Comparison of ENCODE assay signal across 24 cellular contexts in the genomic region with DNA sequence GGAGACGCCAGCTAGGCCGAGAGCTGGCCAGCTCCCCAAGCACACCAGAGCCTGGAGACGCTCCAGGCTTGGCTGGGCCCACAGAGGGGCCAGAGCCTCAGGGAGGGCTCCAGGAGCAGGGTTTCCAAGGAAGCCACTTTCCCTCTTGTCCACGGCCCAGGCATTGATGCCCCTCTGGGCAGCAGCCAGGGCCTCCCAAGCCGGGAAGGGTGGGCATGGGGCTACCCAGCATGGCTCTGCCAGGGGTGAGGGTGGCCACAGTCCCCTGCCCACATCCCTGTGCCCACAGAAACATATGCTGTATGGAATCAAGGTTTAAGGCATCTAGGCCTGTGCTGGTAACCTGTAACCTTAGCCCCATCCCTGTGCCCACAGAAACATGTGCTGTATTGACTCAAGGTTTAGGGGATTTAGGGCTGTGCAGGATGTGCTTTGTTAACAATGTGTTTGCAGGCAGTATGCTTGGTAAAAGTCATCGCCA. TPM values are rescaled to one million over a fixed set of nuclear protein-coding genes. Genes with fewer than 3 reads are reported as not detected.
DNase-seq lines count a peak whose midpoint lies in the region; ATAC-seq and TF ChIP-seq lines count a peak whose summit lies in the region.
"Had no signal": no experiment of that assay in that cellular context is flagged by ENCODE, and none has a peak within 500 bp of the region (broad histone marks: within the 10 kb centered on the region; RNA-seq: fewer than 3 reads in every experiment).

No MANE protein-coding gene starts in this region.

- H3K27me3 ChIP-seq in CD4-positive, CD25-positive, alpha-beta regulatory T cell (ENCODE audit: control insufficient read depth, insufficient read depth, low read length): no peaks in the 10 kb centered on the region
- H3K27me3 ChIP-seq: foreskin keratinocyte, ovary had no signal

- no peak for DNase-seq in CD4-positive, CD25-positive, alpha-beta regulatory T cell
- peak; percentile 0 for DNase-seq in GM12865 (ENCODE audit: low read depth)
- DNase-seq in central memory CD8-positive, alpha-beta T cell (ENCODE audit: low spot score in 2 of 2): no peak
- DNase-seq in mesothelial cell of epicardium (ENCODE audit: low spot score in 2 of 2, unreplicated experiment in 2 of 2): no peak
- no peak for DNase-seq in NCI-H1930 (lab: John Stamatoyannopoulos, UW)
- DNase-seq in cerebellar nuclear complex (lab: John Stamatoyannopoulos, UW): no peak
- DNase-seq: AML-193; COR-L47; foreskin keratinocyte; Karpas-422; NCI-H1092 treated with DMSO at 0.1 percent for 48 hours; NCI-H2107; NCI-H510A treated with DMSO at 0.1 percent for 48 hours; stimulated activated naive CD4-positive, alpha-beta T cell treated with Interleukin-2 at 50 U/mL for 16 hours; T-helper 9 cell; transverse colon had no signal

- TF ChIP-seq CTCF in GM12865 (IDR thresholded peaks at IDR 0.05; ENCODE audit: insufficient read depth, low read depth, low read length, missing control alignments) (no peak), mesothelial cell of epicardium (IDR thresholded peaks at IDR 0.05; ENCODE audit: unreplicated experiment) (no peak)

- H3K27me3 Mint-ChIP-seq in CD4-positive, CD25-positive, alpha-beta regulatory T cell: no peaks in the 10 kb centered on the region
- no peaks in the 10 kb centered on the region for H3K27me3 Mint-ChIP-seq in central memory CD8-positive, alpha-beta T cell
- H3K27me3 Mint-ChIP-seq in mesothelial cell of epicardium (ENCODE audit: low read depth): no peaks in the 10 kb centered on the region
- H3K27me3 Mint-ChIP-seq in activated T-helper 17 cell treated with anti-CD3 and anti-CD28 coated beads, Interleukin-2, amount 50 U/mL, for 72 hours: no peaks in the 10 kb centered on the region

- no peaks in the 10 kb centered on the region for H3K36me3 Mint-ChIP-seq in CD4-positive, CD25-positive, alpha-beta regulatory T cell
- H3K36me3 Mint-ChIP-seq in central memory CD8-positive, alpha-beta T cell (ENCODE audit: insufficient read depth): peaks cover 10% of the 10 kb centered on the region
- no peaks in the 10 kb centered on the region for H3K36me3 Mint-ChIP-seq in mesothelial cell of epicardium
- H3K36me3 Mint-ChIP-seq in activated T-helper 17 cell treated with anti-CD3 and anti-CD28 coated beads, Interleukin-2, amount 50 U/mL, for 72 hours (ENCODE audit: low read depth): peaks cover 19% of the 10 kb centered on the region

- no peaks in the 10 kb centered on the region for H3K36me3 ChIP-seq in CD4-positive, CD25-positive, alpha-beta regulatory T cell (ENCODE audit: control insufficient read depth, insufficient read depth, low read length)
- H3K36me3 ChIP-seq: ovary, transverse colon had no signal

- H3K27ac ChIP-seq in CD4-positive, CD25-positive, alpha-beta regulatory T cell (ENCODE audit: insufficient read depth, low read length, poor library complexity, severe bottlenecking): no peak overlapping the region
- H3K27ac ChIP-seq: epithelial cell of prostate, foreskin keratinocyte, transverse colon had no signal

- peak overlapping the region in 3 of 4 donors; percentile 27 to 68 (median 57) for H3K4me3 Mint-ChIP-seq in CD4-positive, CD25-positive, alpha-beta regulatory T cell
- H3K4me3 Mint-ChIP-seq in central memory CD8-positive, alpha-beta T cell: peak overlapping the region; percentile 52
- H3K4me3 Mint-ChIP-seq in mesothelial cell of epicardium: peak overlapping the region; percentile 17
- no peak overlapping the region for H3K4me3 Mint-ChIP-seq in activated T-helper 17 cell treated with anti-CD3 and anti-CD28 coated beads, Interleukin-2, amount 50 U/mL, for 72 hours

- peaks cover 15% of the 10 kb centered on the region for H3K4me1 ChIP-seq in CD4-positive, CD25-positive, alpha-beta regulatory T cell (ENCODE audit: control insufficient read depth, insufficient read depth, low read length, poor library complexity, severe bottlenecking)
- H3K4me1 ChIP-seq: foreskin keratinocyte had no signal

- H3K9me3 Mint-ChIP-seq in CD4-positive, CD25-positive, alpha-beta regulatory T cell: no peaks in the 10 kb centered on the region
- H3K9me3 Mint-ChIP-seq in central memory CD8-positive, alpha-beta T cell: no peaks in the 10 kb centered on the region
- H3K9me3 Mint-ChIP-seq in mesothelial cell of epicardium: no peaks in the 10 kb centered on the region
- no peaks in the 10 kb centered on the region for H3K9me3 Mint-ChIP-seq in activated T-helper 17 cell treated with anti-CD3 and anti-CD28 coated beads, Interleukin-2, amount 50 U/mL, for 72 hours

- no peak for ATAC-seq in CD4-positive, CD25-positive, alpha-beta regulatory T cell (ENCODE audit: low read depth in 2 of 2)
- no peak for ATAC-seq in central memory CD8-positive, alpha-beta T cell (replicated peaks; ENCODE audit: extremely low read depth, poor library complexity, severe bottlenecking)
- no peak for ATAC-seq in activated T-helper 17 cell treated with anti-CD3 and anti-CD28 coated beads, Interleukin-2, amount 50 U/mL, for 72 hours (replicated peaks)
- ATAC-seq: activated CD4-positive, CD25-positive, alpha-beta regulatory T cell treated with anti-CD3 and anti-CD28 coated beads, Interleukin-2, amount 50 U/mL, for 24 hours; foreskin keratinocyte had no signal

- H3K4me3 ChIP-seq in CD4-positive, CD25-positive, alpha-beta regulatory T cell (ENCODE audit: low read depth, low read length): no peak overlapping the region
- H3K4me3 ChIP-seq in GM12865 (ENCODE audit: low read depth, low read length): no peak overlapping the region
- H3K4me3 ChIP-seq: lung, ovary, transverse colon had no signal

- peaks cover 0 to 12% (median 5%) of the 10 kb centered on the region in 4 donors for H3K4me1 Mint-ChIP-seq in CD4-positive, CD25-positive, alpha-beta regulatory T cell
- H3K4me1 Mint-ChIP-seq in central memory CD8-positive, alpha-beta T cell: no peaks in the 10 kb centered on the region
- peaks cover 14% of the 10 kb centered on the region for H3K4me1 Mint-ChIP-seq in mesothelial cell of epicardium
- H3K4me1 Mint-ChIP-seq in activated T-helper 17 cell treated with anti-CD3 and anti-CD28 coated beads, Interleukin-2, amount 50 U/mL, for 72 hours: peaks cover 6% of the 10 kb centered on the region

- no peaks in the 10 kb centered on the region for H3K9me3 ChIP-seq in CD4-positive, CD25-positive, alpha-beta regulatory T cell (ENCODE audit: control insufficient read depth in 2 of 2, low read length in 2 of 2)
- H3K9me3 ChIP-seq: ovary, transverse colon had no signal

- H3K27ac Mint-ChIP-seq in CD4-positive, CD25-positive, alpha-beta regulatory T cell: no peak overlapping the region
- H3K27ac Mint-ChIP-seq in central memory CD8-positive, alpha-beta T cell (ENCODE audit: low read depth): no peak overlapping the region
- H3K27ac Mint-ChIP-seq in mesothelial cell of epicardium: peak overlapping the region; percentile 89
- H3K27ac Mint-ChIP-seq in activated T-helper 17 cell treated with anti-CD3 and anti-CD28 coated beads, Interleukin-2, amount 50 U/mL, for 72 hours: no peak overlapping the region

RNA-seq across cellular contexts. Expression of gene DPP7, which starts 1.5 kb away (rescaled TPM):
- 343 TPM for total RNA-seq in CD4-positive, CD25-positive, alpha-beta regulatory T cell
- 100 to 1,000 TPM; 119 to 164 (median 153) TPM for polyA plus RNA-seq in CD4-positive, CD25-positive, alpha-beta regulatory T cell
- 149 to 159 TPM (median 157 TPM) in 3 replicates for total RNA-seq in mesothelial cell of epicardium
- 100 to 1,000 TPM; 219 to 255 TPM for total RNA-seq in activated T-helper 17 cell treated with anti-CD3 and anti-CD28 coated beads, Interleukin-2, amount 50 U/mL, for 72 hours

RNA-seq across cellular contexts. Expression of gene GRIN1, which starts 22.9 kb away (rescaled TPM):
- not detected for total RNA-seq in CD4-positive, CD25-positive, alpha-beta regulatory T cell
- polyA plus RNA-seq in CD4-positive, CD25-positive, alpha-beta regulatory T cell: not detected
- 0.58 to 0.99 TPM (median 0.64 TPM) in 3 replicates for total RNA-seq in mesothelial cell of epicardium
- 1 to 10 TPM in 1 of 2 donors, under 1 TPM in 1; 0.06 to 1.2 TPM for total RNA-seq in activated T-helper 17 cell treated with anti-CD3 and anti-CD28 coated beads, Interleukin-2, amount 50 U/mL, for 72 hours
- total RNA-seq: dermis microvascular lymphatic vessel endothelial cell, HT1080, RPMI7951 had no signal
- polyA plus RNA-seq: ovary had no signal

RNA-seq across cellular contexts. Expression of gene MAN1B1, which starts 29.3 kb away (rescaled TPM):
- total RNA-seq in CD4-positive, CD25-positive, alpha-beta regulatory T cell: 71.3 TPM
- polyA plus RNA-seq in CD4-positive, CD25-positive, alpha-beta regulatory T cell: 10 to 100 TPM; 42.1 to 53.5 (median 45.7) TPM
- total RNA-seq in mesothelial cell of epicardium: 61.1 to 65.1 TPM (median 61.2 TPM) in 3 replicates
- 10 to 100 TPM; 38.2 to 67.6 TPM for total RNA-seq in activated T-helper 17 cell treated with anti-CD3 and anti-CD28 coated beads, Interleukin-2, amount 50 U/mL, for 72 hours

RNA-seq across cellular contexts. Expression of gene UAP1L1, which starts 38.8 kb away (rescaled TPM):
- total RNA-seq in CD4-positive, CD25-positive, alpha-beta regulatory T cell: 14.8 TPM
- polyA plus RNA-seq in CD4-positive, CD25-positive, alpha-beta regulatory T cell: 1 to 10 TPM; 1.3 to 3.6 (median 1.7) TPM
- total RNA-seq in mesothelial cell of epicardium: 4.6 to 5.7 TPM (median 5.5 TPM) in 3 replicates
- total RNA-seq in activated T-helper 17 cell treated with anti-CD3 and anti-CD28 coated beads, Interleukin-2, amount 50 U/mL, for 72 hours: 10 to 100 TPM; 27.9 to 33.0 TPM

RNA-seq across cellular contexts. Expression of gene SAPCD2, which starts 45.7 kb away (rescaled TPM):
- 1.2 TPM for total RNA-seq in CD4-positive, CD25-positive, alpha-beta regulatory T cell
- under 1 TPM; 0.09 to 0.62 (median 0.18) TPM for polyA plus RNA-seq in CD4-positive, CD25-positive, alpha-beta regulatory T cell
- 5.7 to 6.2 TPM (median 5.9 TPM) in 3 replicates for total RNA-seq in mesothelial cell of epicardium
- 10 to 100 TPM in 1 of 2 donors, 1 to 10 TPM in 1; 5.6 to 21.9 TPM for total RNA-seq in activated T-helper 17 cell treated with anti-CD3 and anti-CD28 coated beads, Interleukin-2, amount 50 U/mL, for 72 hours
